ENCODE assay signal across 11 cellular contexts in genomic region chr1:206967096-206967851, GRCh38. TPM values are rescaled to one million over a fixed set of nuclear protein-coding genes. Genes with fewer than 3 reads are reported as not detected.
DNase-seq lines count a peak whose midpoint lies in the region; ATAC-seq and TF ChIP-seq lines count a peak whose summit lies in the region.
"Had no signal": no experiment of that assay in that cellular context is flagged by ENCODE, and none has a peak within 500 bp of the region (broad histone marks: within the 10 kb centered on the region; RNA-seq: fewer than 3 reads in every experiment).

No MANE protein-coding gene starts in this region.

- intact Hi-C loops in Right ventricle myocardium inferior (cut with DNase I) = no loop called here
- intact Hi-C loops in thyroid gland (cut with DNase I) = no loop called here
- intact Hi-C loops in esophagus muscularis mucosa (cut with DNase I) = no loop called here

- H3K36me3 ChIP-seq in right atrium auricular region (no peaks in the 10 kb centered on the region), thyroid gland (no peaks in the 10 kb centered on the region), esophagus muscularis mucosa (no peaks in the 10 kb centered on the region)

- H3K4me1 ChIP-seq in right atrium auricular region (no peaks in the 10 kb centered on the region), thyroid gland (peaks cover 3 to 6% of the 10 kb centered on the region in 2 donors), esophagus muscularis mucosa (no peaks in the 10 kb centered on the region)

- DNase-seq in Right ventricle myocardium inferior (ENCODE audit: missing footprints) = no peak
- DNase-seq in right atrium auricular region (ENCODE audit: low spot score) = no peak
- peak; percentile 4 for DNase-seq in astrocyte of the hippocampus (ENCODE audit: low read depth, low spot score)
- DNase-seq in thyroid gland = peak; percentile 43 to 47
- DNase-seq in esophagus muscularis mucosa (ENCODE audit: extremely low spot score) = no peak
- no peak for DNase-seq in 8988T
- no peak for DNase-seq in stimulated activated CD8-positive, alpha-beta memory T cell treated with anti-CD3 and anti-CD28 coated beads, Interleukin-4, amount 100 ng/mL, for 48 hours
- DNase-seq: NCI-H526 had no signal

- H3K9me3 ChIP-seq in right atrium auricular region = no peaks in the 10 kb centered on the region
- no peaks in the 10 kb centered on the region for H3K9me3 ChIP-seq in thyroid gland
- no peaks in the 10 kb centered on the region for H3K9me3 ChIP-seq in esophagus muscularis mucosa

- TF ChIP-seq POLR2A in thyroid gland (IDR thresholded peaks at IDR 0.05) (no peak), esophagus muscularis mucosa (IDR thresholded peaks at IDR 0.05; ENCODE audit: low read depth) (no peak)

- TF ChIP-seq CTCF in right atrium auricular region (IDR thresholded peaks at IDR 0.05) (no peak), thyroid gland (IDR thresholded peaks at IDR 0.05) (no peak), esophagus muscularis mucosa (IDR thresholded peaks at IDR 0.05) (no peak)

- ATAC-seq in Right ventricle myocardium inferior (peak; percentile 60), HG03460 (IDR thresholded peaks at IDR 0.05; ENCODE audit: unreplicated experiment) (peak; percentile 61)

- no peak for TF ChIP-seq EP300 in esophagus muscularis mucosa (IDR thresholded peaks at IDR 0.05)

- 51 to 52% methylated on average over 8 of the region's 8 CpGs for WGBS in thyroid gland, 2 donors
- 72% methylated on average over 8 of the region's 8 CpGs for WGBS in esophagus muscularis mucosa

- H3K27me3 ChIP-seq in right atrium auricular region = no peaks in the 10 kb centered on the region
- no peaks in the 10 kb centered on the region for H3K27me3 ChIP-seq in thyroid gland
- H3K27me3 ChIP-seq in esophagus muscularis mucosa = peaks cover 0 to 15% (median 0%) of the 10 kb centered on the region in 4 donors

- no peak overlapping the region for H3K4me3 ChIP-seq in right atrium auricular region
- H3K4me3 ChIP-seq in thyroid gland (replicated peaks in 1 of 3) = no peak overlapping the region
- no peak overlapping the region for H3K4me3 ChIP-seq in esophagus muscularis mucosa
- H3K4me3 ChIP-seq: skin epidermis had no signal

- H3K27ac ChIP-seq in right atrium auricular region = no peak overlapping the region
- H3K27ac ChIP-seq in thyroid gland = peak overlapping the region in 1 of 3 donors; percentile 23
- no peak overlapping the region for H3K27ac ChIP-seq in esophagus muscularis mucosa (replicated peaks in 1 of 4)

RNA-seq across cellular contexts. Expression of gene FCAMR, which starts 3.0 kb away (rescaled TPM):
- not detected for total RNA-seq in Right ventricle myocardium inferior
- total RNA-seq in right atrium auricular region = not detected
- not detected for total RNA-seq in thyroid gland
- total RNA-seq in esophagus muscularis mucosa = not detected
- total RNA-seq: dermis microvascular lymphatic vessel endothelial cell had no signal

RNA-seq across cellular contexts. Expression of gene PIGR, which starts 21.0 kb away (rescaled TPM):
- total RNA-seq in Right ventricle myocardium inferior = not detected
- not detected for total RNA-seq in right atrium auricular region
- total RNA-seq in thyroid gland = 1 to 10 TPM in 1 of 4 donors, under 1 TPM in 2, not detected in 1; 0.11 to 1.2 (median 0.75) TPM
- total RNA-seq in esophagus muscularis mucosa = 1 to 10 TPM in 2 of 4 donors, under 1 TPM in 1, not detected in 1; 0.42 to 4.2 (median 1.1) TPM
- total RNA-seq: dermis microvascular lymphatic vessel endothelial cell had no signal

RNA-seq across cellular contexts. Expression of gene FCMR, which starts 45.5 kb away (rescaled TPM):
- total RNA-seq in Right ventricle myocardium inferior (6.3 TPM), right atrium auricular region (1 to 10 TPM; 1.3 to 5.0 TPM), thyroid gland (1 to 10 TPM; 1.2 to 5.2 (median 3.0) TPM), esophagus muscularis mucosa (1 to 10 TPM in 3 of 4 donors, not detected in 1; 2.5 to 3.3 (median 3.2) TPM)
- total RNA-seq: dermis microvascular lymphatic vessel endothelial cell had no signal

Comparison
In these comparisons a context has a peak if more than half of its experiments do, and no peak if none do; other contexts are left out.
1. DNase-seq: peak in astrocyte of the hippocampus (single experiment) and thyroid gland (2 of 2); none in Right ventricle myocardium inferior (single experiment), right atrium auricular region (single experiment), esophagus muscularis mucosa (single experiment), 8988T (single experiment) and stimulated activated CD8-positive, alpha-beta memory T cell treated with anti-CD3 and anti-CD28 coated beads, Interleukin-4, amount 100 ng/mL, for 48 hours (single experiment).